1 cellular context compared by ENCODE assay signal in the genomic region with DNA sequence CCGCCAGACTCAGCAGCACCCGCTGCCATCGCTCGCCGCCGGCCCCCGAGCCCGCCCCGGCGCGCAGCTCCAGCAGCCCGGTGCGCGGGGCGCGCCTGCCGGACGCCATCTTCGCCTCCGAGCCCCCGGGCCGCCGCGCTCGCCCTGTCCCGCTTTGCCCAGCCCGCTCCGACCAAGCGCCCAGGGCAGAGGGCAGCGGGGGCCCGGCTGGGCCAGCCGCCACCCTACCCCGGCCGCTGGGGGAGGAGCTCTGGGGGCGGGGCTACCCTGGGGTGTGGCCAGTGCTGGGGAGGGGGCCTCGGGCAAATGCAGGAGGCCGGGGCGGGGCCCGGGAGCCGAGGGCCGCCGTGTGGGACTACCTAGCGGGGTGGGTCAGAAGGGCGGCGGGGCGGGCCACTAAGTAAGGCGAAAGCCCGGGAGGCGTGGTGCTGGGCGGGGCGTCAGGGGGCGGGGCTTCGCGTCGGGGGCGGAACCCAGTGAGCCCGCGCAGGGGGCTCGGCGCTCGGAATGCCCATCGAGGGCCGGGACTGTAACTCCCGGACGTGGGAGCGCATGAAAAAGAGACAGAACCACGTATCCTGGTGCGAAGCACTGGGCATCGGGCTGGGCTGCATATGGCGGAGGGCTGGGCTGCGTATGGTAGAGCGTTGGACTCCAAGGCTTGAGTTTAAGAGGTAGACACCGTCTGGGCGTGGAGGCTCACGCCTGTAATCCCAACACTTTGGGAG.
A peak's percentile ranks its signal among the peaks of the same experiment; 100 is the strongest.
TF ChIP-seq lines count a peak whose summit lies in the region.

A gene (minus strand): TSS at position 252 of the 728 bp plus-strand sequence. CDS start 143 bp downstream, at position 109.

TF ChIP-seq in HepG2, 621 proteins besides CTCF, POLR2A, EP300 and RAD21 (continued from another document and continues in another):
- TF ChIP-seq, protein P1, sequence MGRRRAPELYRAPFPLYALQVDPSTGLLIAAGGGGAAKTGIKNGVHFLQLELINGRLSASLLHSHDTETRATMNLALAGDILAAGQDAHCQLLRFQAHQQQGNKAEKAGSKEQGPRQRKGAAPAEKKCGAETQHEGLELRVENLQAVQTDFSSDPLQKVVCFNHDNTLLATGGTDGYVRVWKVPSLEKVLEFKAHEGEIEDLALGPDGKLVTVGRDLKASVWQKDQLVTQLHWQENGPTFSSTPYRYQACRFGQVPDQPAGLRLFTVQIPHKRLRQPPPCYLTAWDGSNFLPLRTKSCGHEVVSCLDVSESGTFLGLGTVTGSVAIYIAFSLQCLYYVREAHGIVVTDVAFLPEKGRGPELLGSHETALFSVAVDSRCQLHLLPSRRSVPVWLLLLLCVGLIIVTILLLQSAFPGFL (CRISPR knock-in tag; IDR thresholded peaks at IDR 0.05), result no peak
- TF ChIP-seq GATAD1 (CRISPR knock-in tag; IDR thresholded peaks at IDR 0.05), result no peak
- TF ChIP-seq NFIC (IDR thresholded peaks at IDR 0.05; ENCODE audit: low read length), result no peak
- no peak for TF ChIP-seq HNF4G (IDR thresholded peaks at IDR 0.05; ENCODE audit: borderline replicate concordance, low read depth, low read length)
- TF ChIP-seq HNF4G (CRISPR knock-in tag; IDR thresholded peaks at IDR 0.05; ENCODE audit: borderline replicate concordance, low read depth), result no peak
- TF ChIP-seq, protein P2, sequence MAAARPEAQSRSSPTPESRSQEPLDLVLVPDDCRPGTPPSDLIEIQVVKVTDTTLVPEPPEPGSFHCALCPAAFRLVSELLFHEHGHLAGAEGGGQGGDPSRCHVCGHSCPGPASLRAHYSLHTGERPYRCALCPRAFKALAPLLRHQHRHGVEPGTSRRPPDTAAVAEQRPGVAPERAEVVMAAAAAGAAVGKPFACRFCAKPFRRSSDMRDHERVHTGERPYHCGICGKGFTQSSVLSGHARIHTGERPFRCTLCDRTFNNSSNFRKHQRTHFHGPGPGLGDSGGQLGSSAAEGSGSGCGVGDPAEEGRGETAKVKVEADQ (CRISPR knock-in tag; IDR thresholded peaks at IDR 0.05; ENCODE audit: borderline replicate concordance), result 0 out of 2 replicates have a peak, but pooled peaks have one; percentile 14
- TF ChIP-seq RFX1 (IDR thresholded peaks at IDR 0.05), result no peak
- TF ChIP-seq FOXM1 (CRISPR knock-in tag; IDR thresholded peaks at IDR 0.05), result no peak
- no peak for TF ChIP-seq KDM1A (CRISPR knock-in tag; IDR thresholded peaks at IDR 0.05)
- TF ChIP-seq PPARG (CRISPR knock-in tag; conservative IDR thresholded peaks at IDR 0.05), result no peak
- TF ChIP-seq JARID2 (CRISPR knock-in tag; IDR thresholded peaks at IDR 0.05; ENCODE audit: insufficient replicate concordance), result no peak
- no peak for TF ChIP-seq ZNF138 (CRISPR knock-in tag; IDR thresholded peaks at IDR 0.05; ENCODE audit: low read depth)
- no peak for TF ChIP-seq AGO1 (IDR thresholded peaks at IDR 0.05; ENCODE audit: low read depth, low read length, poor library complexity, severe bottlenecking)
- TF ChIP-seq, protein P3, sequence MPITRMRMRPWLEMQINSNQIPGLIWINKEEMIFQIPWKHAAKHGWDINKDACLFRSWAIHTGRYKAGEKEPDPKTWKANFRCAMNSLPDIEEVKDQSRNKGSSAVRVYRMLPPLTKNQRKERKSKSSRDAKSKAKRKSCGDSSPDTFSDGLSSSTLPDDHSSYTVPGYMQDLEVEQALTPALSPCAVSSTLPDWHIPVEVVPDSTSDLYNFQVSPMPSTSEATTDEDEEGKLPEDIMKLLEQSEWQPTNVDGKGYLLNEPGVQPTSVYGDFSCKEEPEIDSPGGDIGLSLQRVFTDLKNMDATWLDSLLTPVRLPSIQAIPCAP (CRISPR knock-in tag; IDR thresholded peaks at IDR 0.05; ENCODE audit: low read depth), result no peak
- TF ChIP-seq, protein P4, sequence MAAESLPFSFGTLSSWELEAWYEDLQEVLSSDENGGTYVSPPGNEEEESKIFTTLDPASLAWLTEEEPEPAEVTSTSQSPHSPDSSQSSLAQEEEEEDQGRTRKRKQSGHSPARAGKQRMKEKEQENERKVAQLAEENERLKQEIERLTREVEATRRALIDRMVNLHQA (CRISPR knock-in tag; IDR thresholded peaks at IDR 0.05), result no peak
- no peak for TF ChIP-seq ZNF577 (CRISPR knock-in tag; IDR thresholded peaks at IDR 0.05; ENCODE audit: borderline replicate concordance, low read depth)
- TF ChIP-seq ZNF879 (CRISPR knock-in tag; IDR thresholded peaks at IDR 0.05), result no peak
- peak; percentile 87; the same call in 1 of the 2 replicates for TF ChIP-seq MTA1 (CRISPR knock-in tag; IDR thresholded peaks at IDR 0.05; ENCODE audit: borderline replicate concordance)
- TF ChIP-seq XBP1 (CRISPR knock-in tag; IDR thresholded peaks at IDR 0.05), result no peak
- no peak for TF ChIP-seq ZNF557 (CRISPR knock-in tag; IDR thresholded peaks at IDR 0.05)
- TF ChIP-seq HOXA9 (CRISPR knock-in tag; IDR thresholded peaks at IDR 0.05; ENCODE audit: borderline replicate concordance), result 0 out of 2 replicates have a peak, but pooled peaks have one; percentile 28
- TF ChIP-seq, protein P5, sequence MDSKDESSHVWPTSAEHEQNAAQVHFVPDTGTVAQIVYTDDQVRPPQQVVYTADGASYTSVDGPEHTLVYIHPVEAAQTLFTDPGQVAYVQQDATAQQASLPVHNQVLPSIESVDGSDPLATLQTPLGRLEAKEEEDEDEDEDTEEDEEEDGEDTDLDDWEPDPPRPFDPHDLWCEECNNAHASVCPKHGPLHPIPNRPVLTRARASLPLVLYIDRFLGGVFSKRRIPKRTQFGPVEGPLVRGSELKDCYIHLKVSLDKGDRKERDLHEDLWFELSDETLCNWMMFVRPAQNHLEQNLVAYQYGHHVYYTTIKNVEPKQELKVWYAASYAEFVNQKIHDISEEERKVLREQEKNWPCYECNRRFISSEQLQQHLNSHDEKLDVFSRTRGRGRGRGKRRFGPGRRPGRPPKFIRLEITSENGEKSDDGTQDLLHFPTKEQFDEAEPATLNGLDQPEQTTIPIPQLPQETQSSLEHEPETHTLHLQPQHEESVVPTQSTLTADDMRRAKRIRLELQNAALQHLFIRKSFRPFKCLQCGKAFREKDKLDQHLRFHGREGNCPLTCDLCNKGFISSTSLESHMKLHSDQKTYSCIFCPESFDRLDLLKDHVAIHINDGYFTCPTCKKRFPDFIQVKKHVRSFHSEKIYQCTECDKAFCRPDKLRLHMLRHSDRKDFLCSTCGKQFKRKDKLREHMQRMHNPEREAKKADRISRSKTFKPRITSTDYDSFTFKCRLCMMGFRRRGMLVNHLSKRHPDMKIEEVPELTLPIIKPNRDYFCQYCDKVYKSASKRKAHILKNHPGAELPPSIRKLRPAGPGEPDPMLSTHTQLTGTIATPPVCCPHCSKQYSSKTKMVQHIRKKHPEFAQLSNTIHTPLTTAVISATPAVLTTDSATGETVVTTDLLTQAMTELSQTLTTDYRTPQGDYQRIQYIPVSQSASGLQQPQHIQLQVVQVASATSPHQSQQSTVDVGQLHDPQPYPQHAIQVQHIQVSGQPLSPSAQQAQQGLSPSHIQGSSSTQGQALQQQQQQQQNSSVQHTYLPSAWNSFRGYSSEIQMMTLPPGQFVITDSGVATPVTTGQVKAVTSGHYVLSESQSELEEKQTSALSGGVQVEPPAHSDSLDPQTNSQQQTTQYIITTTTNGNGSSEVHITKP (CRISPR knock-in tag; IDR thresholded peaks at IDR 0.05; ENCODE audit: low read depth), result no peak
- TF ChIP-seq GATA4 (IDR thresholded peaks at IDR 0.05; ENCODE audit: borderline replicate concordance, low read depth), result no peak
- no peak for TF ChIP-seq CBX2 (IDR thresholded peaks at IDR 0.05; ENCODE audit: low read depth, low read length)
- no peak for TF ChIP-seq CBX2 (CRISPR knock-in tag; IDR thresholded peaks at IDR 0.05; ENCODE audit: low read depth)
- TF ChIP-seq POGZ (CRISPR knock-in tag; IDR thresholded peaks at IDR 0.05), result no peak
- no peak for TF ChIP-seq KLF15 (CRISPR knock-in tag; IDR thresholded peaks at IDR 0.05; ENCODE audit: borderline replicate concordance)
- TF ChIP-seq, protein P6, sequence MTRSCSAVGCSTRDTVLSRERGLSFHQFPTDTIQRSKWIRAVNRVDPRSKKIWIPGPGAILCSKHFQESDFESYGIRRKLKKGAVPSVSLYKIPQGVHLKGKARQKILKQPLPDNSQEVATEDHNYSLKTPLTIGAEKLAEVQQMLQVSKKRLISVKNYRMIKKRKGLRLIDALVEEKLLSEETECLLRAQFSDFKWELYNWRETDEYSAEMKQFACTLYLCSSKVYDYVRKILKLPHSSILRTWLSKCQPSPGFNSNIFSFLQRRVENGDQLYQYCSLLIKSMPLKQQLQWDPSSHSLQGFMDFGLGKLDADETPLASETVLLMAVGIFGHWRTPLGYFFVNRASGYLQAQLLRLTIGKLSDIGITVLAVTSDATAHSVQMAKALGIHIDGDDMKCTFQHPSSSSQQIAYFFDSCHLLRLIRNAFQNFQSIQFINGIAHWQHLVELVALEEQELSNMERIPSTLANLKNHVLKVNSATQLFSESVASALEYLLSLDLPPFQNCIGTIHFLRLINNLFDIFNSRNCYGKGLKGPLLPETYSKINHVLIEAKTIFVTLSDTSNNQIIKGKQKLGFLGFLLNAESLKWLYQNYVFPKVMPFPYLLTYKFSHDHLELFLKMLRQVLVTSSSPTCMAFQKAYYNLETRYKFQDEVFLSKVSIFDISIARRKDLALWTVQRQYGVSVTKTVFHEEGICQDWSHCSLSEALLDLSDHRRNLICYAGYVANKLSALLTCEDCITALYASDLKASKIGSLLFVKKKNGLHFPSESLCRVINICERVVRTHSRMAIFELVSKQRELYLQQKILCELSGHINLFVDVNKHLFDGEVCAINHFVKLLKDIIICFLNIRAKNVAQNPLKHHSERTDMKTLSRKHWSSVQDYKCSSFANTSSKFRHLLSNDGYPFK (CRISPR knock-in tag; IDR thresholded peaks at IDR 0.05; ENCODE audit: borderline replicate concordance), result peak; percentile 60
- no peak for TF ChIP-seq ZNF17 (CRISPR knock-in tag; IDR thresholded peaks at IDR 0.05)
- TF ChIP-seq ZSCAN9 (CRISPR knock-in tag; IDR thresholded peaks at IDR 0.05; ENCODE audit: borderline replicate concordance), result no peak
- no peak for TF ChIP-seq SMAD3 (CRISPR knock-in tag; IDR thresholded peaks at IDR 0.05)
- no peak for TF ChIP-seq RFXANK (CRISPR knock-in tag; IDR thresholded peaks at IDR 0.05)
- TF ChIP-seq, protein P7, sequence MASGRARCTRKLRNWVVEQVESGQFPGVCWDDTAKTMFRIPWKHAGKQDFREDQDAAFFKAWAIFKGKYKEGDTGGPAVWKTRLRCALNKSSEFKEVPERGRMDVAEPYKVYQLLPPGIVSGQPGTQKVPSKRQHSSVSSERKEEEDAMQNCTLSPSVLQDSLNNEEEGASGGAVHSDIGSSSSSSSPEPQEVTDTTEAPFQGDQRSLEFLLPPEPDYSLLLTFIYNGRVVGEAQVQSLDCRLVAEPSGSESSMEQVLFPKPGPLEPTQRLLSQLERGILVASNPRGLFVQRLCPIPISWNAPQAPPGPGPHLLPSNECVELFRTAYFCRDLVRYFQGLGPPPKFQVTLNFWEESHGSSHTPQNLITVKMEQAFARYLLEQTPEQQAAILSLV (CRISPR knock-in tag; IDR thresholded peaks at IDR 0.05; ENCODE audit: borderline replicate concordance), result peak; percentile 58; the same call in 1 of the 2 replicates
- TF ChIP-seq FOXK1 (CRISPR knock-in tag; IDR thresholded peaks at IDR 0.05; ENCODE audit: borderline replicate concordance, low read depth), result no peak
- TF ChIP-seq ZNF589 (CRISPR knock-in tag; conservative IDR thresholded peaks at IDR 0.05), result 0 out of 2 replicates have a peak, but pooled peaks have one; percentile 59
- TF ChIP-seq, protein P8, sequence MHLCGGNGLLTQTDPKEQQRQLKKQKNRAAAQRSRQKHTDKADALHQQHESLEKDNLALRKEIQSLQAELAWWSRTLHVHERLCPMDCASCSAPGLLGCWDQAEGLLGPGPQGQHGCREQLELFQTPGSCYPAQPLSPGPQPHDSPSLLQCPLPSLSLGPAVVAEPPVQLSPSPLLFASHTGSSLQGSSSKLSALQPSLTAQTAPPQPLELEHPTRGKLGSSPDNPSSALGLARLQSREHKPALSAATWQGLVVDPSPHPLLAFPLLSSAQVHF (CRISPR knock-in tag; IDR thresholded peaks at IDR 0.05), result no peak; the same call in 1 of the 2 replicates
- no peak for TF ChIP-seq ZNF382 (CRISPR knock-in tag; IDR thresholded peaks at IDR 0.05; ENCODE audit: borderline replicate concordance)
- TF ChIP-seq ZNF451 (CRISPR knock-in tag; IDR thresholded peaks at IDR 0.05), result peak; percentile 80
- peak; percentile 73 for TF ChIP-seq RBFOX2 (IDR thresholded peaks at IDR 0.05; ENCODE audit: low read depth, low read length)
- TF ChIP-seq NKX3-1 (CRISPR knock-in tag; IDR thresholded peaks at IDR 0.05), result no peak
- no peak for TF ChIP-seq GABPA (IDR thresholded peaks at IDR 0.05; ENCODE audit: low read depth, low read length)
- TF ChIP-seq GABPA (CRISPR knock-in tag; IDR thresholded peaks at IDR 0.05; ENCODE audit: low read depth), result no peak
- TF ChIP-seq, protein P9, sequence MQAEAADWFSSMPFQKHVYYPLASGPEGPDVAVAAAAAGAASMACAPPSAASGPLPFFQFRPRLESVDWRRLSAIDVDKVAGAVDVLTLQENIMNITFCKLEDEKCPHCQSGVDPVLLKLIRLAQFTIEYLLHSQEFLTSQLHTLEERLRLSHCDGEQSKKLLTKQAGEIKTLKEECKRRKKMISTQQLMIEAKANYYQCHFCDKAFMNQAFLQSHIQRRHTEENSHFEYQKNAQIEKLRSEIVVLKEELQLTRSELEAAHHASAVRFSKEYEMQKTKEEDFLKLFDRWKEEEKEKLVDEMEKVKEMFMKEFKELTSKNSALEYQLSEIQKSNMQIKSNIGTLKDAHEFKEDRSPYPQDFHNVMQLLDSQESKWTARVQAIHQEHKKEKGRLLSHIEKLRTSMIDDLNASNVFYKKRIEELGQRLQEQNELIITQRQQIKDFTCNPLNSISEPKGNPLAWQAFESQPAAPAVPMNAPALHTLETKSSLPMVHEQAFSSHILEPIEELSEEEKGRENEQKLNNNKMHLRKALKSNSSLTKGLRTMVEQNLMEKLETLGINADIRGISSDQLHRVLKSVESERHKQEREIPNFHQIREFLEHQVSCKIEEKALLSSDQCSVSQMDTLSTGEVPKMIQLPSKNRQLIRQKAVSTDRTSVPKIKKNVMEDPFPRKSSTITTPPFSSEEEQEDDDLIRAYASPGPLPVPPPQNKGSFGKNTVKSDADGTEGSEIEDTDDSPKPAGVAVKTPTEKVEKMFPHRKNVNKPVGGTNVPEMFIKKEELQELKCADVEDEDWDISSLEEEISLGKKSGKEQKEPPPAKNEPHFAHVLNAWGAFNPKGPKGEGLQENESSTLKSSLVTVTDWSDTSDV (CRISPR knock-in tag; IDR thresholded peaks at IDR 0.05), result no peak; the same call in 1 of the 2 replicates
- TF ChIP-seq ZSCAN20 (CRISPR knock-in tag; IDR thresholded peaks at IDR 0.05; ENCODE audit: borderline replicate concordance), result no peak
- TF ChIP-seq, protein P10, sequence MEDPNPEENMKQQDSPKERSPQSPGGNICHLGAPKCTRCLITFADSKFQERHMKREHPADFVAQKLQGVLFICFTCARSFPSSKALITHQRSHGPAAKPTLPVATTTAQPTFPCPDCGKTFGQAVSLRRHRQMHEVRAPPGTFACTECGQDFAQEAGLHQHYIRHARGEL (CRISPR knock-in tag; IDR thresholded peaks at IDR 0.05), result no peak
- TF ChIP-seq ARHGAP35 (CRISPR knock-in tag; IDR thresholded peaks at IDR 0.05; ENCODE audit: borderline replicate concordance), result no peak
- TF ChIP-seq, protein P11, sequence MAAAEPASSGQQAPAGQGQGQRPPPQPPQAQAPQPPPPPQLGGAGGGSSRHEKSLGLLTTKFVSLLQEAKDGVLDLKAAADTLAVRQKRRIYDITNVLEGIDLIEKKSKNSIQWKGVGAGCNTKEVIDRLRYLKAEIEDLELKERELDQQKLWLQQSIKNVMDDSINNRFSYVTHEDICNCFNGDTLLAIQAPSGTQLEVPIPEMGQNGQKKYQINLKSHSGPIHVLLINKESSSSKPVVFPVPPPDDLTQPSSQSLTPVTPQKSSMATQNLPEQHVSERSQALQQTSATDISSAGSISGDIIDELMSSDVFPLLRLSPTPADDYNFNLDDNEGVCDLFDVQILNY (CRISPR knock-in tag; conservative IDR thresholded peaks at IDR 0.05), result no peak
- TF ChIP-seq NCOA2 (CRISPR knock-in tag; IDR thresholded peaks at IDR 0.05), result no peak
- no peak for TF ChIP-seq RARG (CRISPR knock-in tag; IDR thresholded peaks at IDR 0.05; ENCODE audit: low read depth)
- TF ChIP-seq SRSF4 (IDR thresholded peaks at IDR 0.05; ENCODE audit: low read depth, low read length, poor library complexity, severe bottlenecking), result no peak
